ENCODE assay signal across 13 cellular contexts in the genomic region with DNA sequence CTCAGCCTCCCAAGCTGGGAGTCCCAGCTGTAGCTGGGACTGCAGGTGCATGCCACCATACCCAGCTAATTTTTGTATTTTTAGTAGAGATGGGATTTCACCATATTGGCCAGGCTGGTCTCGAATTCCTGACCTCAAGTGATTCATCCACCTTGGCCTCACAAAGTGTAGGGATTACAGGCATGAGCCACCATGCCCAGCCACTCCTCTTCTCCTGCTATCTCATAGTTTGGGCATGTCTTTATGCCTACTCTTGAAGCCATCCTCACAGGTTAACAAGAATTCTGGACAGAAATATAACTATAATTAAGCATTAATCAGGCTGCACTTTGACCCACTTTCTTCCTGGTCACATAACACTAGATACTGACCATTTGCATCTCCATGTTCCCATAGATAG. TPM values are rescaled to one million over a fixed set of nuclear protein-coding genes. Genes with fewer than 3 reads are reported as not detected.
"Had no signal": no experiment of that assay in that cellular context is flagged by ENCODE, and none has a peak within 500 bp of the region (broad histone marks: within the 10 kb centered on the region; RNA-seq: fewer than 3 reads in every experiment).

No MANE protein-coding gene starts in this region.

- DNase-seq: activated naive CD4-positive, alpha-beta T cell; activated naive CD8-positive, alpha-beta T cell treated with anti-CD3 and anti-CD28 coated beads, Interleukin-2, amount 10 ng/mL, durations not matched to agents 7 days and 5 days; effector CD8-positive, alpha-beta T cell; lower lobe of right lung; sigmoid colon; spleen; stimulated activated CD4-positive, alpha-beta T cell treated with anti-CD3 and anti-CD28 coated beads, Interleukin-4, amount 100 ng/mL, for 4 hours; testis had no signal

- H3K27ac ChIP-seq: ascending aorta, lower lobe of right lung, sigmoid colon, spleen, testis had no signal

- H3K36me3 ChIP-seq: ascending aorta, lower lobe of right lung, sigmoid colon, spleen had no signal

- H3K4me1 ChIP-seq: ascending aorta, testis had no signal

- H3K27me3 ChIP-seq: ascending aorta, sigmoid colon, testis had no signal

- ATAC-seq: activated CD4-positive, CD25-positive, alpha-beta regulatory T cell treated with anti-CD3 and anti-CD28 coated beads, Interleukin-2, amount 50 U/mL, for 24 hours; lower lobe of right lung; stimulated activated memory B cell treated with anti-CD40 and anti-IgM and Interleukin-4, amounts not matched to agents 10 μg/mL and 1 μg/mL and 100 μg/mL, for 72 hours had no signal

- H3K4me3 ChIP-seq: ascending aorta, lower lobe of right lung, sigmoid colon, spleen, testis had no signal

- H3K9me3 ChIP-seq: ascending aorta, lower lobe of right lung, sigmoid colon, spleen, testis had no signal

- FAIRE-seq: islet of Langerhans had no signal

RNA-seq across cellular contexts. Expression of a gene that starts 28.6 kb away (rescaled TPM):
- total RNA-seq: ascending aorta, glomerular endothelial cell, sigmoid colon had no signal
